In genomic region chr1:165954940-165955339, GRCh38 we compare ENCODE assay signal across 17 cellular contexts.
DNase-seq lines count a peak whose midpoint lies in the region; ATAC-seq and TF ChIP-seq lines count a peak whose summit lies in the region.
"Had no signal": no experiment of that assay in that cellular context is flagged by ENCODE, and none has a peak within 500 bp of the region (broad histone marks: within the 10 kb centered on the region; RNA-seq: fewer than 3 reads in every experiment).

No MANE protein-coding gene starts in this region.

- POLR2A ChIA-PET in A673 (lab: Charles Lee; ENCODE audit: low non-redundant PET): interaction anchor here (0.5 kb wide), 1 partner anchor 292 kb away, joined by 3 read pairs; no protein-coding TSS in a partner anchor

- no peaks in the 10 kb centered on the region for H3K27me3 ChIP-seq in A673 (replicated peaks; ENCODE audit: insufficient read depth, low read depth, low read length, poor library complexity)
- H3K27me3 ChIP-seq: cardiac muscle cell, transverse colon had no signal

- intact Hi-C loops in A673 (cut with micrococcal nuclease; ENCODE audit: unreplicated experiment): no loop called here

- no peak overlapping the region for H3K27ac ChIP-seq in A673 (ENCODE audit: low read depth, low read length, poor library complexity, severe bottlenecking)
- H3K27ac ChIP-seq: cardiac muscle cell, parathyroid adenoma, transverse colon had no signal

- no peaks in the 10 kb centered on the region for H3K9me3 ChIP-seq in A673 (ENCODE audit: low read depth, low read length, poor library complexity, severe bottlenecking)
- H3K9me3 ChIP-seq: HAP-1, transverse colon had no signal

- no peak for ATAC-seq in GM19467 (IDR thresholded peaks at IDR 0.05; ENCODE audit: unreplicated experiment)

- BruUV-seq in A673 (replicated peaks; lab: Mats Ljungman, UMichigan): no TSS peak

- no peak overlapping the region for H3K4me3 ChIP-seq in A673 (ENCODE audit: low read depth, low read length, poor library complexity, severe bottlenecking)
- H3K4me3 ChIP-seq in fibroblast of pulmonary artery (replicated peaks; ENCODE audit: low read depth, low read length): no peak overlapping the region
- H3K4me3 ChIP-seq: cardiac muscle cell, HAP-1, transverse colon had no signal

- no peaks in the 10 kb centered on the region for H3K36me3 ChIP-seq in A673 (ENCODE audit: insufficient read depth, low read length, poor library complexity, severe bottlenecking)
- H3K36me3 ChIP-seq: cardiac muscle cell, HAP-1, transverse colon had no signal

- CTCF ChIA-PET in A673 (lab: Charles Lee): no interaction called here

- no peaks in the 10 kb centered on the region for H3K4me1 ChIP-seq in A673 (ENCODE audit: insufficient read depth, low read length, poor library complexity, severe bottlenecking)
- H3K4me1 ChIP-seq: HAP-1, parathyroid adenoma, transverse colon had no signal

- DNase-seq in A673 (ENCODE audit: low spot score) (peak; percentile 12), GM04503 (ENCODE audit: low read depth) (peak; percentile 14), NCI-H82 (lab: John Stamatoyannopoulos, UW) (peak; percentile 94), fibroblast of pulmonary artery (ENCODE audit: low read depth) (peak; percentile 75), NCI-H510A treated with DMSO at 0.1 percent for 48 hours (lab: John Stamatoyannopoulos, UW) (no peak), SHP77 treated with DMSO at 0.1 percent for 48 hours (lab: John Stamatoyannopoulos, UW) (no peak), NCI-H1048 (lab: John Stamatoyannopoulos, UW) (no peak)
- DNase-seq: activated naive CD4-positive, alpha-beta T cell treated with Interleukin-2 at 50 U/mL for 16 hours; midbrain; NCI-H1092; NCI-H510A; Right ventricle myocardium superior; transverse colon had no signal

- no peak for TF ChIP-seq CTCF in A673 (conservative IDR thresholded peaks at IDR 0.05; ENCODE audit: low read depth, low read length)
- no peak for TF ChIP-seq CTCF in fibroblast of pulmonary artery (IDR thresholded peaks at IDR 0.05; ENCODE audit: low read length, missing control alignments)

Comparison
In these comparisons a context has a peak if more than half of its experiments do, and no peak if none do; other contexts are left out.
1. DNase-seq: peak in A673 (single experiment), GM04503 (single experiment), NCI-H82 (single experiment) and fibroblast of pulmonary artery (single experiment); none in NCI-H510A treated with DMSO at 0.1 percent for 48 hours (single experiment), SHP77 treated with DMSO at 0.1 percent for 48 hours (single experiment) and NCI-H1048 (single experiment).